In the genomic region with DNA sequence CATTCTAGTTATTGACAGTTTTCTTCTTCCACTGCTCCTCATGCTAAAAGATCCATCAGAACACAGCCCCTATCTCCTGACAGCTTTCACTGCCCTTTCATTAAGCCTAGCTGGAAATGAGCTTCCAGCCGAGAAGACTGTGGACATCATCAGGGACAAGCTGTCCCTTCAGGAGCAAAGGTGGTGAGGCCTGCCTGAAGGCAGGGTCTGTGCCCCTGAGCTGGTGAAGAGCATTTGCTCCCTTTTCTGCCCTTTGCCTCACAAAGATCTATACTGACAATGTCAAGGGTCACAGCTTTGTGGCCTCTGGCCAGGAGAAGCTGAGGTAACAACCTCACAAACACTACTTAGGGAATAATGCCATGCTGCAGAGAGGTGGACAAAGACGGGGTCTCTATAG, we compare ENCODE assay signal across 14 cellular contexts. TPM values are rescaled to one million over a fixed set of nuclear protein-coding genes. Genes with fewer than 3 reads are reported as not detected.
DNase-seq lines count a peak whose midpoint lies in the region; ATAC-seq and TF ChIP-seq lines count a peak whose summit lies in the region.
"Had no signal": no experiment of that assay in that cellular context is flagged by ENCODE, and none has a peak within 500 bp of the region (broad histone marks: within the 10 kb centered on the region; RNA-seq: fewer than 3 reads in every experiment).

No MANE protein-coding gene starts in this region.

- TF ChIP-seq CTCF in heart left ventricle (IDR thresholded peaks at IDR 0.05) (no peak), progenitor cell of endocrine pancreas (IDR thresholded peaks at IDR 0.05; ENCODE audit: unreplicated experiment) (no peak), mammary epithelial cell (conservative IDR thresholded peaks at IDR 0.05 in 1 of 2, IDR thresholded peaks at IDR 0.05 in 1 of 2; ENCODE audit: extremely low read depth in 1 of 2, insufficient read depth in 1 of 2, low read depth in 1 of 2, low read length in 2 of 2) (no peak)

- no peak overlapping the region for H3K4me3 Mint-ChIP-seq in progenitor cell of endocrine pancreas (ENCODE audit: low read depth)
- H3K4me3 Mint-ChIP-seq: HFFc6 had no signal

- H2AFZ ChIP-seq in mammary epithelial cell (ENCODE audit: low read depth, low read length), result no peak overlapping the region

- CTCF ChIA-PET in mammary epithelial cell (lab: Charles Lee; ENCODE audit: low non-redundant PET), result no interaction called here

- no peak overlapping the region for H3K4me3 ChIP-seq in heart left ventricle
- H3K4me3 ChIP-seq in mammary epithelial cell (replicated peaks in 1 of 3; ENCODE audit: insufficient read depth in 1 of 3, low read depth in 2 of 3, low read length in 3 of 3), result no peak overlapping the region
- no peak overlapping the region for H3K4me3 ChIP-seq in effector memory CD4-positive, alpha-beta T cell (ENCODE audit: insufficient read depth, low read depth, low read length, poor library complexity, severe bottlenecking)

- H3K27ac Mint-ChIP-seq in progenitor cell of endocrine pancreas, result peak overlapping the region; percentile 48
- H3K27ac Mint-ChIP-seq: HFFc6 had no signal

- dilution Hi-C loops in mammary epithelial cell (cut with HindIII; ENCODE audit: low sequenced_read_pairs), result no loop called here

- H3K36me3 ChIP-seq in heart left ventricle, result peaks cover 0 to 26% (median 0%) of the 10 kb centered on the region in 9 donors
- H3K36me3 ChIP-seq in mammary epithelial cell (ENCODE audit: insufficient read depth, low read length), result peaks cover 4% of the 10 kb centered on the region
- H3K36me3 ChIP-seq in effector memory CD4-positive, alpha-beta T cell (ENCODE audit: control insufficient read depth, insufficient read depth, low read length), result peaks cover 14% of the 10 kb centered on the region

- DNase-seq in SK-MEL-5 (ENCODE audit: low read depth, low spot score), result peak; percentile 34
- DNase-seq in heart left ventricle, result no peak
- no peak for DNase-seq in left lobe of liver (ENCODE audit: low spot score)
- DNase-seq in progenitor cell of endocrine pancreas (ENCODE audit: low spot score, unreplicated experiment), result no peak
- DNase-seq in mammary epithelial cell, result no peak
- DNase-seq in NCI-H1105 treated with DMSO at 0.1 percent for 48 hours (lab: John Stamatoyannopoulos, UW), result no peak
- DNase-seq in effector memory CD4-positive, alpha-beta T cell, result no peak
- DNase-seq: COR-L47, HFFc6, NCI-H1105, NCI-H187, SHP77 treated with DMSO at 0.1 percent for 48 hours had no signal

- H3K9me3 ChIP-seq in heart left ventricle, result no peaks in the 10 kb centered on the region
- H3K9me3 ChIP-seq in mammary epithelial cell (replicated peaks; ENCODE audit: insufficient read depth, low read length), result no peaks in the 10 kb centered on the region
- H3K9me3 ChIP-seq in effector memory CD4-positive, alpha-beta T cell (ENCODE audit: control insufficient read depth, low read length), result no peaks in the 10 kb centered on the region

- intact Hi-C loops in heart left ventricle (cut with DNase I), result loop anchor here in 4 of 10 donors (5.0 to 10.0 kb wide), 4 partner anchors 58 to 238 kb away; no protein-coding TSS in a partner anchor
- intact Hi-C loops in mammary epithelial cell (cut with micrococcal nuclease), result no loop called here

- in situ Hi-C loops in SK-MEL-5 (cut with HindIII; ENCODE audit: low pct_unique_long_range_greater_than_20kb, low sequenced_read_pairs), result no loop called here
- in situ Hi-C loops in mammary epithelial cell (cut with MboI; ENCODE audit: low sequenced_read_pairs in 2 of 2), result no loop called here

- H3K4me1 Mint-ChIP-seq in progenitor cell of endocrine pancreas (ENCODE audit: low read depth), result peaks cover 1% of the 10 kb centered on the region

- H3K9ac ChIP-seq in mammary epithelial cell (ENCODE audit: insufficient read depth, low read length), result no peak overlapping the region

- H3K27me3 ChIP-seq in heart left ventricle (no peaks in the 10 kb centered on the region), mammary epithelial cell (ENCODE audit: insufficient read depth, low read length) (no peaks in the 10 kb centered on the region)
- H3K27me3 ChIP-seq in effector memory CD4-positive, alpha-beta T cell (replicated peaks; ENCODE audit: control insufficient read depth, insufficient read depth, low read length, poor library complexity, severe bottlenecking), result no peaks in the 10 kb centered on the region

- ATAC-seq in heart left ventricle (peak in 2 of 4 donors; percentile 25 to 29), left lobe of liver (peak; percentile 57), HG03280 (IDR thresholded peaks at IDR 0.05; ENCODE audit: unreplicated experiment) (no peak)

- H3K27ac ChIP-seq in heart left ventricle (peak overlapping the region in 9 of 12 donors; percentile 7 to 93 (median 43)), mammary epithelial cell (ENCODE audit: insufficient read depth, low read depth, low read length) (no peak overlapping the region)
- H3K27ac ChIP-seq in effector memory CD4-positive, alpha-beta T cell (ENCODE audit: insufficient read depth, low read length, poor library complexity, severe bottlenecking), result no peak overlapping the region
- H3K27ac ChIP-seq: C4-2B had no signal

- H4K20me1 ChIP-seq in mammary epithelial cell (ENCODE audit: insufficient read depth, low read length), result no peaks in the 10 kb centered on the region

- BruUV-seq in mammary epithelial cell (replicated peaks; lab: Mats Ljungman, UMichigan), result no TSS peak

- H3K4me1 ChIP-seq in heart left ventricle (peaks cover 0 to 33% (median 2%) of the 10 kb centered on the region in 12 donors), mammary epithelial cell (ENCODE audit: insufficient read depth, low read length) (peaks cover 4% of the 10 kb centered on the region)
- H3K4me1 ChIP-seq in effector memory CD4-positive, alpha-beta T cell (ENCODE audit: control insufficient read depth, insufficient read depth, low read length, poor library complexity, severe bottlenecking), result no peaks in the 10 kb centered on the region

- no peak overlapping the region for H3K4me2 ChIP-seq in mammary epithelial cell (ENCODE audit: insufficient read depth, low read depth, low read length)

- H3K79me2 ChIP-seq in mammary epithelial cell (ENCODE audit: insufficient read depth, low read length), result no peaks in the 10 kb centered on the region

- WGBS in heart left ventricle, 4 donors, result 71 to 83% (median 75%) methylated on average over 2 of the region's 2 CpGs
- 100% methylated on average over 1 of the region's 2 CpGs for WGBS in mammary epithelial cell (ENCODE audit: low coverage, missing lambda C conversion rate)

- no peaks in the 10 kb centered on the region for H3K9me3 Mint-ChIP-seq in progenitor cell of endocrine pancreas (ENCODE audit: low read depth)
- H3K9me3 Mint-ChIP-seq: HFFc6 had no signal

- peaks cover 1% of the 10 kb centered on the region for H3K36me3 Mint-ChIP-seq in progenitor cell of endocrine pancreas (ENCODE audit: insufficient read depth)

- TF ChIP-seq POLR2A in heart left ventricle (IDR thresholded peaks at IDR 0.05), result no peak

- no peaks in the 10 kb centered on the region for H3K27me3 Mint-ChIP-seq in progenitor cell of endocrine pancreas

RNA-seq across cellular contexts. Expression of gene HBP1, which starts 55.6 kb away (rescaled TPM):
- total RNA-seq in SK-MEL-5 (2014; rRNA removed; shearing (Covaris generic)), result 105 and 123 TPM in 2 replicates
- polyA plus RNA-seq in SK-MEL-5 (2015; cell fraction: cytosol; rRNA removed), result 48.1 and 50.0 TPM in 2 replicates
- polyA plus RNA-seq in SK-MEL-5 (2015; cell fraction: nucleus; rRNA removed), result 81.3 and 104 TPM in 2 replicates
- total RNA-seq in heart left ventricle (10 to 100 TPM; 41.3 to 98.4 (median 60.8) TPM), left lobe of liver (32.1 TPM), progenitor cell of endocrine pancreas (52.5 and 53.0 TPM in 2 replicates), mammary epithelial cell (10 to 100 TPM; 23.6 to 52.3 TPM)
- polyA plus RNA-seq in heart left ventricle (10 to 100 TPM; 21.4 to 38.6 TPM), mammary epithelial cell (18.0 TPM)
- polyA minus RNA-seq in mammary epithelial cell, result 25.1 TPM

Comparison
In these comparisons a context has a peak if more than half of its experiments do, and no peak if none do; other contexts are left out.
1. H3K27ac ChIP-seq: peak in heart left ventricle (9 of 12); none in mammary epithelial cell (single experiment) and effector memory CD4-positive, alpha-beta T cell (single experiment).